16 cellular contexts compared by ENCODE assay signal in genomic region chr12:53569174-53569557, GRCh38. TPM values are rescaled to one million over a fixed set of nuclear protein-coding genes. Genes with fewer than 3 reads are reported as not detected.
DNase-seq lines count a peak whose midpoint lies in the region; ATAC-seq, FAIRE-seq and TF ChIP-seq lines count a peak whose summit lies in the region.
"Had no signal": no experiment of that assay in that cellular context is flagged by ENCODE, and none has a peak within 500 bp of the region (broad histone marks: within the 10 kb centered on the region; RNA-seq: fewer than 3 reads in every experiment).

No MANE protein-coding gene starts in this region.

- no peak overlapping the region for H2BK5ac ChIP-seq in IMR-90 (ENCODE audit: low read depth, low read length, poor library complexity, severe bottlenecking)

- H3K27me3 ChIP-seq in IMR-90 (ENCODE audit: control insufficient read depth, insufficient read depth, low read length) = no peaks in the 10 kb centered on the region
- H3K27me3 ChIP-seq in brain microvascular endothelial cell (replicated peaks) = no peaks in the 10 kb centered on the region
- H3K27me3 ChIP-seq in iPS-18a (ENCODE audit: control insufficient read depth, insufficient read depth, low read length) = no peaks in the 10 kb centered on the region
- H3K27me3 ChIP-seq: spleen had no signal

- peaks cover 1% of the 10 kb centered on the region; the same call in 1 of the 2 replicates for H3K36me3 ChIP-seq in IMR-90 (ENCODE audit: control insufficient read depth, insufficient read depth, low read length)
- no peaks in the 10 kb centered on the region for H3K36me3 ChIP-seq in brain microvascular endothelial cell (replicated peaks)
- H3K36me3 ChIP-seq in iPS-18a (ENCODE audit: control insufficient read depth, low read depth, low read length) = no peaks in the 10 kb centered on the region

- DNase-seq in A549 (ENCODE audit: low read depth in 1 of 2, low spot score in 1 of 2) = no peak
- peak; percentile 80 for DNase-seq in IMR-90
- peak; percentile 40 for DNase-seq in brain microvascular endothelial cell
- DNase-seq in kidney tubule cell (ENCODE audit: low spot score) = no peak
- DNase-seq in RPMI8226 = no peak
- DNase-seq in NCI-H1417 treated with DMSO at 0.1 percent for 48 hours (lab: John Stamatoyannopoulos, UW) = no peak
- DNase-seq: activated CD4-positive, alpha-beta T cell treated with anti-CD3 and anti-CD28 coated beads, Interleukin-2, amount 50 U/mL, for 48 hours; mammary epithelial cell; NCI-H1105 treated with DMSO at 0.1 percent for 48 hours; NCI-H345; spleen; substantia nigra had no signal

- no peak overlapping the region for H2AK9ac ChIP-seq in IMR-90 (replicated peaks; ENCODE audit: low read depth, low read length, poor library complexity)

- in situ Hi-C loops in IMR-90 (cut with MboI; ENCODE audit: low sequenced_read_pairs) (no loop called here), brain microvascular endothelial cell (cut with HindIII; ENCODE audit: low pct_ligation_motif_present, low sequenced_read_pairs) (no loop called here)

- H3K4me1 ChIP-seq in A549 (peaks cover 28% of the 10 kb centered on the region; the same call in 2 of the 3 replicates), IMR-90 (ENCODE audit: control insufficient read depth, insufficient read depth, low read length) (peaks cover 4% of the 10 kb centered on the region; the same call in 1 of the 2 replicates), iPS-18a (ENCODE audit: control insufficient read depth, low read depth, low read length) (peaks cover 19% of the 10 kb centered on the region)

- TF ChIP-seq POLR2A in A549 (IDR thresholded peaks at IDR 0.05; ENCODE audit: low read length) = no peak
- TF ChIP-seq POLR2A in IMR-90 (IDR thresholded peaks at IDR 0.05; ENCODE audit: low read depth, low read length) = no peak

- CTCF ChIA-PET in A549 (lab: Yijun Ruan, JAX) = interaction anchor here (0.8 to 5.6 kb wide), 5 partner anchors 16 to 58 kb away, joined by 3 to 35 read pairs (median 5); no protein-coding TSS in a partner anchor
- CTCF ChIA-PET in IMR-90 (lab: Yijun Ruan, JAX) = interaction anchor here (1.5 kb wide), 1 partner anchor 9 kb away, joined by 4 read pairs; no protein-coding TSS in a partner anchor

- no peak overlapping the region for H2BK20ac ChIP-seq in IMR-90 (ENCODE audit: low read depth, low read length)

- no peak for TF ChIP-seq EP300 in A549 (IDR thresholded peaks at IDR 0.05)

- no peak overlapping the region for H4K8ac ChIP-seq in IMR-90 (ENCODE audit: low read depth in 2 of 2, low read length in 2 of 2)

- H2AFZ ChIP-seq in IMR-90 (replicated peaks; ENCODE audit: low read length, poor library complexity) = no peak overlapping the region

- no peak overlapping the region for H3K56ac ChIP-seq in IMR-90 (ENCODE audit: extremely low read depth, insufficient read depth, low read length)

- H3K23ac ChIP-seq in IMR-90 (ENCODE audit: low read depth, low read length) = no peak overlapping the region

- no peak overlapping the region for H2BK15ac ChIP-seq in IMR-90 (ENCODE audit: low read depth, low read length)

- intact Hi-C loops in IMR-90 (cut with micrococcal nuclease) = no loop called here

- H3K18ac ChIP-seq in IMR-90 (ENCODE audit: low read depth, low read length) = no peak overlapping the region

- TF ChIP-seq CTCF in A549 (IDR thresholded peaks at IDR 0.05) = no peak
- no peak for TF ChIP-seq CTCF in IMR-90 (conservative IDR thresholded peaks at IDR 0.05; ENCODE audit: low read depth, low read length)
- TF ChIP-seq CTCF in brain microvascular endothelial cell (IDR thresholded peaks at IDR 0.05; ENCODE audit: low read depth, low read length, missing control alignments) = no peak

- H2BK120ac ChIP-seq in IMR-90 (ENCODE audit: low read depth, low read length) = no peak overlapping the region

- H4K91ac ChIP-seq in IMR-90 (ENCODE audit: insufficient read depth, low read depth, low read length) = no peak overlapping the region

- POLR2A ChIA-PET in A549 (lab: Yijun Ruan, JAX) = interaction anchor here (0.6 to 1.0 kb wide), 2 partner anchors 43 to 107 kb away, joined by 6 read pairs; partner anchors contain the start of gene ATP5MC2
- POLR2A ChIA-PET in IMR-90 (lab: Charles Lee; ENCODE audit: unreplicated experiment) = interaction anchor here (0.5 kb wide), 1 partner anchor 54 kb away, joined by 5 read pairs; no protein-coding TSS in a partner anchor

- dilution Hi-C loops in IMR-90 (cut with HindIII; ENCODE audit: low sequenced_read_pairs, unreplicated experiment) = no loop called here

- H3K79me1 ChIP-seq in IMR-90 (ENCODE audit: low read depth in 1 of 2, low read length in 2 of 2) = peaks cover 21 to 42% of the 10 kb centered on the region in 2 experiments

- H3K4me3 ChIP-seq in A549 = no peak overlapping the region
- no peak overlapping the region for H3K4me3 ChIP-seq in IMR-90 (ENCODE audit: insufficient read depth, low read depth, low read length)
- H3K4me3 ChIP-seq in brain microvascular endothelial cell (ENCODE audit: low read depth, low read length) = no peak overlapping the region
- no peak overlapping the region for H3K4me3 ChIP-seq in iPS-18a (ENCODE audit: low read length)
- H3K4me3 ChIP-seq: spleen had no signal

- H3K27ac ChIP-seq in A549 (peak overlapping the region; percentile 45 to 49; a peak in 4 of 6 replicates), IMR-90 (ENCODE audit: insufficient read depth, low read length) (no peak overlapping the region), brain microvascular endothelial cell (peak overlapping the region; percentile 19), iPS-18a (ENCODE audit: low read length) (peak overlapping the region; percentile 20)
- H3K27ac ChIP-seq: spleen had no signal

- ATAC-seq in A549 (no peak; a peak in 1 of 6 replicates), IMR-90 (ENCODE audit: low read depth) (peak; percentile 93), GM21619 (IDR thresholded peaks at IDR 0.05; ENCODE audit: unreplicated experiment) (no peak)
- ATAC-seq: HepG2, Panc1 had no signal

- H3K9ac ChIP-seq in IMR-90 (ENCODE audit: low read depth, low read length) (no peak overlapping the region), iPS-18a (ENCODE audit: low read length) (peak overlapping the region; percentile 5)

- no peak overlapping the region for H4K5ac ChIP-seq in IMR-90 (ENCODE audit: low read depth, low read length)

- peak overlapping the region; percentile 4; the same call in 1 of the 3 replicates for H3K4me2 ChIP-seq in A549
- no peak overlapping the region for H3K4me2 ChIP-seq in IMR-90 (ENCODE audit: low read depth, low read length)

- H3K4ac ChIP-seq in IMR-90 (ENCODE audit: low read depth, low read length) = no peak overlapping the region

- no peak overlapping the region for H2AK5ac ChIP-seq in IMR-90 (ENCODE audit: low read depth, low read length)

- H3K9me3 ChIP-seq in A549 = no peaks in the 10 kb centered on the region
- no peaks in the 10 kb centered on the region for H3K9me3 ChIP-seq in IMR-90 (ENCODE audit: control insufficient read depth, insufficient read depth, low read length)
- no peaks in the 10 kb centered on the region for H3K9me3 ChIP-seq in iPS-18a (ENCODE audit: control insufficient read depth, low read depth, low read length)
- H3K9me3 ChIP-seq: spleen had no signal

- no peak for FAIRE-seq in A549 (lab: Jason Lieb, UNC)
- FAIRE-seq: HepG2 had no signal

- H4K20me1 ChIP-seq in IMR-90 (ENCODE audit: insufficient read depth, low read length) = peaks cover 42% of the 10 kb centered on the region; the same call in 1 of the 2 replicates

- BruUV-seq in IMR-90 (replicated peaks; lab: Mats Ljungman, UMichigan) = no TSS peak

- H3K9me1 ChIP-seq in IMR-90 (ENCODE audit: insufficient read depth, low read length) = 0 out of 2 replicates have a peak, but pooled peaks cover 3% of the 10 kb centered on the region

- no peak overlapping the region for H3K14ac ChIP-seq in IMR-90 (replicated peaks; ENCODE audit: low read depth, low read length)

- no peak for TF ChIP-seq RAD21 in A549 (conservative IDR thresholded peaks at IDR 0.05 in 1 of 2, IDR thresholded peaks at IDR 0.05 in 1 of 2)
- TF ChIP-seq RAD21 in IMR-90 (IDR thresholded peaks at IDR 0.05; ENCODE audit: low read length) = no peak

TF ChIP-seq in A549, 52 proteins besides CTCF, POLR2A, EP300 and RAD21 (continues in another document):
- TF ChIP-seq FOSB (CRISPR knock-in tag; IDR thresholded peaks at IDR 0.05) (no peak), USF2 (IDR thresholded peaks at IDR 0.05) (no peak), HOXB5 (CRISPR knock-in tag; IDR thresholded peaks at IDR 0.05) (no peak), FOXS1 (CRISPR knock-in tag; IDR thresholded peaks at IDR 0.05) (no peak), FOSL2 (IDR thresholded peaks at IDR 0.05) (no peak), FOSL2 (CRISPR knock-in tag; IDR thresholded peaks at IDR 0.05) (no peak)

TF ChIP-seq in IMR-90, 13 proteins besides CTCF, POLR2A, EP300 and RAD21:
- TF ChIP-seq CEBPB (IDR thresholded peaks at IDR 0.05; ENCODE audit: low read depth, low read length) = 0 out of 2 replicates have a peak, but pooled peaks have one; percentile 14
- no peak for TF ChIP-seq RCOR1 (IDR thresholded peaks at IDR 0.05; ENCODE audit: insufficient replicate concordance, low read length)

RNA-seq across cellular contexts. Expression of gene ATF7, which starts 57.0 kb away (rescaled TPM):
- polyA plus RNA-seq in A549 (2011; rRNA removed) = 38.7 and 38.9 TPM in 2 replicates
- polyA plus RNA-seq in A549 (2012; cell fraction: cytosol; rRNA removed) = 13.3 and 13.9 TPM in 2 replicates
- polyA plus RNA-seq in A549 (2012; cell fraction: nucleus; rRNA removed) = 15.2 and 21.6 TPM in 2 replicates
- 22.9 to 23.3 TPM (median 23.0 TPM) in 3 replicates for polyA plus RNA-seq in A549 (2017; fragmentation: RNase III; extraction: RNeasy Plus Mini Kit Qiagen cat#74134 plus additional on column Dnase treatment)
- 38.8 and 40.4 TPM in 2 replicates for polyA minus RNA-seq in A549 (2011; rRNA and poly(A)+ RNA removed)
- 7.0 and 9.4 TPM in 2 replicates for total RNA-seq in IMR-90 (2012; rRNA removed)
- polyA plus RNA-seq in IMR-90 (2012; rRNA removed) = 15.2 and 16.3 TPM in 2 replicates
- 6.5 and 9.7 TPM in 2 replicates for polyA plus RNA-seq in IMR-90 (2012; cell fraction: cytosol; rRNA removed)
- polyA plus RNA-seq in IMR-90 (2012; cell fraction: nucleus; rRNA removed; ENCODE audit: low replicate concordance) = 35.8 and 38.5 TPM in 2 replicates

Comparison
In these comparisons a context has a peak if more than half of its experiments do, and no peak if none do; other contexts are left out.
1. DNase-seq: peak in IMR-90 (single experiment) and brain microvascular endothelial cell (single experiment); none in A549 (0 of 2), kidney tubule cell (single experiment), RPMI8226 (single experiment) and NCI-H1417 treated with DMSO at 0.1 percent for 48 hours (single experiment).